In genomic region chr6:72826744-72827438, GRCh38 we compare ENCODE assay signal across 21 cellular contexts.
A peak's percentile ranks its signal among the peaks of the same experiment; 100 is the strongest.
DNase-seq lines count a peak whose midpoint lies in the region; ATAC-seq and TF ChIP-seq lines count a peak whose summit lies in the region.
"Had no signal": no experiment of that assay in that cellular context is flagged by ENCODE, and none has a peak within 500 bp of the region (broad histone marks: within the 10 kb centered on the region; RNA-seq: fewer than 3 reads in every experiment).

No MANE protein-coding gene starts in this region.

- DNase-seq in ACHN (peak; percentile 10), IMR-90 (peak; percentile 59), brain microvascular endothelial cell (peak; percentile 50), iris pigment epithelial cell (ENCODE audit: low read depth) (peak; percentile 45), ecto neural progenitor cell (ENCODE audit: low spot score) (no peak), ascending aorta (ENCODE audit: low spot score in 2 of 2) (no peak), MM.1S (no peak)
- DNase-seq: activated B cell treated with CpG ODN at 0.5 μM for 24 hours; body of pancreas; CD4-positive, alpha-beta memory T cell; DND-41; gastrocnemius medialis; Kasumi-1; left ventricle myocardium inferior; NCI-H1436 treated with DMSO at 0.1 percent for 48 hours; NK-92 treated with Interleukin-12 subunit alpha and Interleukin-12 subunit beta, amount 100 ng/mL, for 24 hours; stimulated activated naive B cell treated with anti-CD40 and anti-IgM and Interleukin-4, amounts not matched to agents 10 μg/mL and 1 μg/mL and 100 μg/mL, for 72 hours; T-helper 1 cell; upper lobe of left lung had no signal

- no peak overlapping the region for H4K5ac ChIP-seq in IMR-90 (ENCODE audit: low read depth, low read length)

- H3K23ac ChIP-seq in IMR-90 (ENCODE audit: low read depth, low read length): no peak overlapping the region

- no peak overlapping the region for H2BK20ac ChIP-seq in IMR-90 (ENCODE audit: low read depth, low read length)

- H4K8ac ChIP-seq in IMR-90 (ENCODE audit: low read depth in 2 of 2, low read length in 2 of 2): no peak overlapping the region

- H2BK120ac ChIP-seq in IMR-90 (ENCODE audit: low read depth, low read length): no peak overlapping the region

- no peak overlapping the region for H3K27ac ChIP-seq in IMR-90 (ENCODE audit: insufficient read depth, low read length)
- peak overlapping the region; percentile 18 for H3K27ac ChIP-seq in brain microvascular endothelial cell
- H3K27ac ChIP-seq in ascending aorta: no peak overlapping the region
- no peak overlapping the region for H3K27ac ChIP-seq in MM.1S (ENCODE audit: low read length)
- H3K27ac ChIP-seq: body of pancreas, HL-60, left ventricle myocardium inferior, upper lobe of left lung had no signal

- H3K9ac ChIP-seq in IMR-90 (ENCODE audit: low read depth, low read length) (no peak overlapping the region), MM.1S (ENCODE audit: low read length) (no peak overlapping the region)

- no peak overlapping the region for H4K91ac ChIP-seq in IMR-90 (ENCODE audit: insufficient read depth, low read depth, low read length)

- no peaks in the 10 kb centered on the region for H3K9me3 ChIP-seq in IMR-90 (ENCODE audit: control insufficient read depth, insufficient read depth, low read length)
- no peaks in the 10 kb centered on the region for H3K9me3 ChIP-seq in ascending aorta
- no peaks in the 10 kb centered on the region for H3K9me3 ChIP-seq in MM.1S (replicated peaks; ENCODE audit: insufficient read depth, low read length)
- H3K9me3 ChIP-seq: body of pancreas, gastrocnemius medialis, upper lobe of left lung had no signal

- H3K56ac ChIP-seq in IMR-90 (ENCODE audit: extremely low read depth, insufficient read depth, low read length): no peak overlapping the region

- no peak overlapping the region for H2AK5ac ChIP-seq in IMR-90 (ENCODE audit: low read depth, low read length)

- dilution Hi-C loops in IMR-90 (cut with HindIII; ENCODE audit: low sequenced_read_pairs, unreplicated experiment): no loop called here

- H2BK15ac ChIP-seq in IMR-90 (ENCODE audit: low read depth, low read length): no peak overlapping the region

- no peak overlapping the region for H3K4ac ChIP-seq in IMR-90 (ENCODE audit: low read depth, low read length)

- H3K79me2 ChIP-seq in MM.1S (ENCODE audit: low read length): no peaks in the 10 kb centered on the region

- no peak for TF ChIP-seq RAD21 in IMR-90 (IDR thresholded peaks at IDR 0.05; ENCODE audit: low read length)

- H3K9me1 ChIP-seq in IMR-90 (ENCODE audit: insufficient read depth, low read length): no peaks in the 10 kb centered on the region

- no peak overlapping the region for H2BK5ac ChIP-seq in IMR-90 (ENCODE audit: low read depth, low read length, poor library complexity, severe bottlenecking)

- H3K27me3 ChIP-seq in IMR-90 (ENCODE audit: control insufficient read depth, insufficient read depth, low read length): no peaks in the 10 kb centered on the region
- H3K27me3 ChIP-seq in brain microvascular endothelial cell (replicated peaks): no peaks in the 10 kb centered on the region
- H3K27me3 ChIP-seq in ascending aorta: no peaks in the 10 kb centered on the region
- H3K27me3 ChIP-seq in MM.1S (replicated peaks; ENCODE audit: insufficient read depth, low read length): no peaks in the 10 kb centered on the region
- H3K27me3 ChIP-seq: body of pancreas, gastrocnemius medialis, upper lobe of left lung had no signal

- in situ Hi-C loops in ACHN (cut with HindIII; ENCODE audit: low pct_ligation_motif_present, low pct_unique_long_range_greater_than_20kb, low sequenced_read_pairs) (no loop called here), IMR-90 (cut with MboI; ENCODE audit: low sequenced_read_pairs) (no loop called here), brain microvascular endothelial cell (cut with HindIII; ENCODE audit: low pct_ligation_motif_present, low sequenced_read_pairs) (no loop called here)

- H3K14ac ChIP-seq in IMR-90 (replicated peaks; ENCODE audit: low read depth, low read length): no peak overlapping the region

- POLR2A ChIA-PET in IMR-90 (lab: Charles Lee; ENCODE audit: unreplicated experiment): no interaction called here

- no CpG with 5 or more reads among the region's 1 CpG for WGBS in IMR-90 (ENCODE audit: extremely low coverage in 2 of 2, insufficient read length in 1 of 2), 2 experiments

- no peak overlapping the region for H3K4me3 ChIP-seq in IMR-90 (ENCODE audit: insufficient read depth, low read depth, low read length)
- no peak overlapping the region for H3K4me3 ChIP-seq in brain microvascular endothelial cell (ENCODE audit: low read depth, low read length)
- no peak overlapping the region for H3K4me3 ChIP-seq in ascending aorta
- no peak overlapping the region for H3K4me3 ChIP-seq in MM.1S (ENCODE audit: low read length)
- H3K4me3 ChIP-seq: body of pancreas, gastrocnemius medialis, left ventricle myocardium inferior, upper lobe of left lung had no signal

- H3K36me3 ChIP-seq in IMR-90 (ENCODE audit: control insufficient read depth, insufficient read depth, low read length): no peaks in the 10 kb centered on the region
- no peaks in the 10 kb centered on the region for H3K36me3 ChIP-seq in brain microvascular endothelial cell (replicated peaks)
- no peaks in the 10 kb centered on the region for H3K36me3 ChIP-seq in ascending aorta
- H3K36me3 ChIP-seq in MM.1S (replicated peaks; ENCODE audit: insufficient read depth, low read length): no peaks in the 10 kb centered on the region; the same call in 1 of the 2 replicates
- H3K36me3 ChIP-seq: gastrocnemius medialis, left ventricle myocardium inferior, upper lobe of left lung had no signal

- H3K4me2 ChIP-seq in IMR-90 (ENCODE audit: low read depth, low read length) (no peak overlapping the region), MM.1S (ENCODE audit: low read depth, low read length) (no peak overlapping the region)

- intact Hi-C loops in IMR-90 (cut with micrococcal nuclease): no loop called here
- intact Hi-C loops in ascending aorta (cut with DNase I): no loop called here

- H3K79me1 ChIP-seq in IMR-90 (ENCODE audit: low read depth in 1 of 2, low read length in 2 of 2): no peaks in the 10 kb centered on the region

- H2AFZ ChIP-seq in IMR-90 (replicated peaks; ENCODE audit: low read length, poor library complexity): no peak overlapping the region
- no peak overlapping the region for H2AFZ ChIP-seq in MM.1S (ENCODE audit: low read length)

- no TSS peak for BruUV-seq in IMR-90 (replicated peaks; lab: Mats Ljungman, UMichigan)

- H3K4me1 ChIP-seq in IMR-90 (ENCODE audit: control insufficient read depth, insufficient read depth, low read length): peaks cover 2% of the 10 kb centered on the region; the same call in 1 of the 2 replicates
- no peaks in the 10 kb centered on the region for H3K4me1 ChIP-seq in ascending aorta
- no peaks in the 10 kb centered on the region for H3K4me1 ChIP-seq in MM.1S (ENCODE audit: low read length)
- H3K4me1 ChIP-seq: body of pancreas, left ventricle myocardium inferior, upper lobe of left lung had no signal

- TF ChIP-seq CTCF in IMR-90 (conservative IDR thresholded peaks at IDR 0.05; ENCODE audit: low read depth, low read length) (no peak), brain microvascular endothelial cell (IDR thresholded peaks at IDR 0.05; ENCODE audit: low read depth, low read length, missing control alignments) (no peak), ascending aorta (IDR thresholded peaks at IDR 0.05) (no peak), MM.1S (IDR thresholded peaks at IDR 0.05; ENCODE audit: low read length) (no peak)

- no peaks in the 10 kb centered on the region for H4K20me1 ChIP-seq in IMR-90 (ENCODE audit: insufficient read depth, low read length)
- H4K20me1 ChIP-seq in MM.1S (ENCODE audit: insufficient read depth, low read length): no peaks in the 10 kb centered on the region

- ATAC-seq in IMR-90 (ENCODE audit: low read depth) (0 out of 2 replicates have a peak, but pooled peaks have one; percentile 21), HG03175 (IDR thresholded peaks at IDR 0.05; ENCODE audit: unreplicated experiment) (no peak)
- ATAC-seq: body of pancreas; stimulated activated naive B cell treated with anti-CD40 and anti-IgM and Interleukin-4, amounts not matched to agents 10 μg/mL and 1 μg/mL and 100 μg/mL, for 72 hours had no signal

- H3K9me2 ChIP-seq in MM.1S (replicated peaks; ENCODE audit: insufficient read depth, low read length): no peaks in the 10 kb centered on the region

- H3F3A ChIP-seq in MM.1S (ENCODE audit: insufficient read depth, low read length): no peaks in the 10 kb centered on the region

- H2AK9ac ChIP-seq in IMR-90 (replicated peaks; ENCODE audit: low read depth, low read length, poor library complexity): no peak overlapping the region

- TF ChIP-seq POLR2A in IMR-90 (IDR thresholded peaks at IDR 0.05; ENCODE audit: low read depth, low read length): no peak

- H3K18ac ChIP-seq in IMR-90 (ENCODE audit: low read depth, low read length): no peak overlapping the region

- CTCF ChIA-PET in IMR-90 (lab: Yijun Ruan, JAX): no interaction called here

TF ChIP-seq in IMR-90, 13 proteins besides CTCF, POLR2A, EP300 and RAD21:
- TF ChIP-seq CEBPB (IDR thresholded peaks at IDR 0.05; ENCODE audit: low read depth, low read length) (peak; percentile 35; the same call in 1 of the 2 replicates), BHLHE40 (IDR thresholded peaks at IDR 0.05; ENCODE audit: low read depth, low read length) (no peak)
TF ChIP-seq in IMR-90: peak in this region for 1.

Comparison
In these comparisons a context has a peak if more than half of its experiments do, and no peak if none do; other contexts are left out.
1. DNase-seq: peak in ACHN (single experiment), IMR-90 (single experiment), brain microvascular endothelial cell (single experiment) and iris pigment epithelial cell (single experiment); none in ecto neural progenitor cell (single experiment), ascending aorta (0 of 2) and MM.1S (single experiment).